In genomic region chr6:82245376-82245775, GRCh38 we compare ENCODE assay signal across 14 cellular contexts. TPM values are rescaled to one million over a fixed set of nuclear protein-coding genes. Genes with fewer than 3 reads are reported as not detected.
DNase-seq lines count a peak whose midpoint lies in the region; ATAC-seq and TF ChIP-seq lines count a peak whose summit lies in the region.
"Had no signal": no experiment of that assay in that cellular context is flagged by ENCODE, and none has a peak within 500 bp of the region (broad histone marks: within the 10 kb centered on the region; RNA-seq: fewer than 3 reads in every experiment).

No MANE protein-coding gene starts in this region.

- peaks cover 12 to 15% of the 10 kb centered on the region in 2 experiments; a peak in 3 of 4 replicates for H3K4me1 ChIP-seq in SK-N-SH (ENCODE audit: control insufficient read depth in 1 of 2, insufficient read depth in 2 of 2, low read depth in 1 of 2, low read length in 1 of 2)
- peaks cover 13 to 61% (median 44%) of the 10 kb centered on the region in 6 donors for H3K4me1 ChIP-seq in spleen

- TF ChIP-seq EP300 in SK-N-SH (IDR thresholded peaks at IDR 0.05; ENCODE audit: borderline replicate concordance in 1 of 2, low read depth in 1 of 2, low read length in 1 of 2) (no peak), neural cell (conservative IDR thresholded peaks at IDR 0.05; ENCODE audit: poor library complexity, severe bottlenecking) (no peak)

- TF ChIP-seq POLR2A in NB4 (IDR thresholded peaks at IDR 0.05; ENCODE audit: extremely low read depth, insufficient read length), result no peak
- no peak for TF ChIP-seq POLR2A in spleen (IDR thresholded peaks at IDR 0.05)

- intact Hi-C loops in spleen (cut with DNase I; ENCODE audit: low total_unique reads), result no loop called here

- peak overlapping the region; percentile 78 to 99 (median 98) for H3K4me3 Mint-ChIP-seq in brain

- peak overlapping the region; percentile 18 to 97 (median 58) for H3K27ac Mint-ChIP-seq in brain

- H3K9me3 Mint-ChIP-seq in brain, result peaks cover 4 to 17% (median 6%) of the 10 kb centered on the region in 5 experiments

- peaks cover 17% of the 10 kb centered on the region for H3F3A ChIP-seq in SK-N-SH (replicated peaks; ENCODE audit: insufficient read depth)
- H3F3A ChIP-seq in neural cell (ENCODE audit: insufficient read depth, low read length, poor library complexity, severe bottlenecking), result no peaks in the 10 kb centered on the region

- WGBS in SK-N-SH (ENCODE audit: low lambda C conversion rate), result 95% methylated on average over 4 of the region's 4 CpGs
- 93 to 99% (median 96%) methylated on average over 4 of the region's 4 CpGs for WGBS in spleen, 5 donors

- H3K79me2 ChIP-seq in SK-N-SH (ENCODE audit: insufficient read depth) (peaks cover 72% of the 10 kb centered on the region), neural cell (replicated peaks; ENCODE audit: insufficient read depth, low read length) (peaks cover 54% of the 10 kb centered on the region)

- H3K9me2 ChIP-seq in SK-N-SH (no peaks in the 10 kb centered on the region), neural cell (ENCODE audit: insufficient read depth, low read length) (no peaks in the 10 kb centered on the region)

- H3K27ac ChIP-seq in SK-N-SH (ENCODE audit: low read depth in 2 of 2, low read length in 1 of 2) (peak overlapping the region in 1 of 2 experiments; percentile 93; a peak in 1 of 4 replicates), neural cell (ENCODE audit: low read length) (no peak overlapping the region), spleen (no peak overlapping the region)
- H3K27ac ChIP-seq: foreskin keratinocyte had no signal

- TF ChIP-seq CTCF in SK-N-SH (IDR thresholded peaks at IDR 0.05), result no peak
- TF ChIP-seq CTCF in NB4 (IDR thresholded peaks at IDR 0.05; ENCODE audit: low read depth, low read length), result no peak
- no peak for TF ChIP-seq CTCF in brain (conservative IDR thresholded peaks at IDR 0.05)
- no peak for TF ChIP-seq CTCF in neural cell (IDR thresholded peaks at IDR 0.05; ENCODE audit: poor library complexity, severe bottlenecking)
- no peak for TF ChIP-seq CTCF in spleen (IDR thresholded peaks at IDR 0.05 in 8 of 11, conservative IDR thresholded peaks at IDR 0.05 in 3 of 11)

- peak overlapping the region; percentile 84 for H3K4me2 ChIP-seq in SK-N-SH
- H3K4me2 ChIP-seq in neural cell (ENCODE audit: low read length), result no peak overlapping the region

- peaks cover 56% of the 10 kb centered on the region for H3K36me3 Mint-ChIP-seq in brain

- peaks cover 64% of the 10 kb centered on the region for H3K4me1 Mint-ChIP-seq in brain

- H3K27me3 ChIP-seq in SK-N-SH (ENCODE audit: insufficient read depth) (no peaks in the 10 kb centered on the region), neural cell (ENCODE audit: insufficient read depth, low read depth, low read length) (no peaks in the 10 kb centered on the region), spleen (replicated peaks in 1 of 7) (no peaks in the 10 kb centered on the region), H7 (ENCODE audit: control insufficient read depth, insufficient read depth, low read length) (no peaks in the 10 kb centered on the region)
- H3K27me3 ChIP-seq: foreskin keratinocyte had no signal

- no peak for DNase-seq in SK-N-SH
- DNase-seq in NB4 (ENCODE audit: low read depth), result no peak
- no peak for DNase-seq in spleen
- DNase-seq in H7, result no peak
- no peak for DNase-seq in DMS53 treated with DMSO at 0.1 percent for 48 hours (lab: John Stamatoyannopoulos, UW; ENCODE audit: unreplicated experiment)
- DNase-seq: 8988T; foreskin keratinocyte; left cardiac atrium; NCI-H1694; NK-92 treated with Interleukin-12 subunit alpha and Interleukin-12 subunit beta, amount 100 ng/mL, for 24 hours; stimulated activated naive CD4-positive, alpha-beta T cell had no signal

- TF ChIP-seq RAD21 in SK-N-SH (IDR thresholded peaks at IDR 0.05; ENCODE audit: low read length) (no peak), neural cell (conservative IDR thresholded peaks at IDR 0.05) (no peak)

- no peak for ATAC-seq in SK-N-SH treated with all-trans-retinoic acid at 6 μM for 48 hours
- ATAC-seq: foreskin keratinocyte, left cardiac atrium had no signal

- H3K27me3 Mint-ChIP-seq in brain, result peaks cover 4% of the 10 kb centered on the region

- peak overlapping the region; percentile 88; a peak in 2 of 4 replicates for H3K4me3 ChIP-seq in SK-N-SH (ENCODE audit: low read depth in 2 of 2, low read length in 1 of 2)
- H3K4me3 ChIP-seq in NB4 (ENCODE audit: low read depth, low read length), result peak overlapping the region; percentile 94
- peak overlapping the region; percentile 89 for H3K4me3 ChIP-seq in neural cell (ENCODE audit: low read length)
- H3K4me3 ChIP-seq in spleen, result no peak overlapping the region
- no peak overlapping the region for H3K4me3 ChIP-seq in H7 (ENCODE audit: insufficient read depth, low read depth, low read length)

- H3K9me3 ChIP-seq in SK-N-SH (no peaks in the 10 kb centered on the region), neural cell (ENCODE audit: low read length) (no peaks in the 10 kb centered on the region), spleen (no peaks in the 10 kb centered on the region)

- peaks cover 5% of the 10 kb centered on the region; the same call in 1 of the 2 replicates for H4K20me1 ChIP-seq in SK-N-SH (ENCODE audit: insufficient read depth)
- no peaks in the 10 kb centered on the region for H4K20me1 ChIP-seq in neural cell (ENCODE audit: insufficient read depth)

- H3K9ac ChIP-seq in SK-N-SH (no peak overlapping the region), neural cell (ENCODE audit: low read length) (no peak overlapping the region)

- H3K36me3 ChIP-seq in SK-N-SH (replicated peaks in 1 of 2; ENCODE audit: control insufficient read depth in 1 of 2, insufficient read depth in 2 of 2, low read length in 1 of 2) (peaks cover 10 to 33% of the 10 kb centered on the region in 2 experiments), neural cell (ENCODE audit: insufficient read depth, low read length) (no peaks in the 10 kb centered on the region), spleen (peaks cover 0 to 4% (median 0%) of the 10 kb centered on the region in 6 donors), H7 (replicated peaks; ENCODE audit: control insufficient read depth, insufficient read depth, low read length) (no peaks in the 10 kb centered on the region; the same call in 1 of the 2 replicates)

- POLR2A ChIA-PET in SK-N-SH (lab: Yijun Ruan, JAX), result no interaction called here

- CTCF ChIA-PET in SK-N-SH (lab: Yijun Ruan, JAX), result interaction anchor here (1.7 kb wide), 1 partner anchor 821 kb away, joined by 4 read pairs; no protein-coding TSS in a partner anchor

- H2AFZ ChIP-seq in SK-N-SH (ENCODE audit: low read depth) (no peak overlapping the region), neural cell (ENCODE audit: low read depth, low read length) (no peak overlapping the region)

TF ChIP-seq in SK-N-SH, 30 proteins besides CTCF, POLR2A, EP300 and RAD21 (continues in another document):
- TF ChIP-seq USF1 (IDR thresholded peaks at IDR 0.05; ENCODE audit: borderline replicate concordance, low read depth), result no peak
- TF ChIP-seq SMC3 (IDR thresholded peaks at IDR 0.05; ENCODE audit: low read depth, low read length), result no peak
- TF ChIP-seq GATA2 (CRISPR knock-in tag; IDR thresholded peaks at IDR 0.05), result no peak
- no peak for TF ChIP-seq MXI1 (IDR thresholded peaks at IDR 0.05; ENCODE audit: low read depth, low read length)
- TF ChIP-seq GABPA (IDR thresholded peaks at IDR 0.05; ENCODE audit: low read depth), result no peak
- TF ChIP-seq FOXM1 (IDR thresholded peaks at IDR 0.05; ENCODE audit: low read depth), result no peak

TF ChIP-seq in SK-N-SH treated with all-trans-retinoic acid at 6 μM for 48 hours, 23 proteins besides CTCF, POLR2A, EP300 and RAD21:
- TF ChIP-seq OSR1 (CRISPR knock-in tag; IDR thresholded peaks at IDR 0.05), result no peak
- no peak for TF ChIP-seq ESRRG (CRISPR knock-in tag; IDR thresholded peaks at IDR 0.05)
- TF ChIP-seq RARB (CRISPR knock-in tag; IDR thresholded peaks at IDR 0.05), result no peak
TF ChIP-seq in SK-N-SH treated with all-trans-retinoic acid at 6 μM for 48 hours: peak in this region for 0.

TF ChIP-seq in neural cell, 6 proteins besides CTCF, POLR2A, EP300 and RAD21 (continues in another document):
- TF ChIP-seq SMC3 (conservative IDR thresholded peaks at IDR 0.05; ENCODE audit: poor library complexity), result no peak
- no peak for TF ChIP-seq MXI1 (conservative IDR thresholded peaks at IDR 0.05; ENCODE audit: poor library complexity, severe bottlenecking)
- no peak for TF ChIP-seq TAF1 (IDR thresholded peaks at IDR 0.05; ENCODE audit: low read depth)
- TF ChIP-seq EZH2 (IDR thresholded peaks at IDR 0.05; ENCODE audit: borderline replicate concordance, insufficient read depth, low read length, poor library complexity, severe bottlenecking), result no peak
- TF ChIP-seq REST (IDR thresholded peaks at IDR 0.05; ENCODE audit: borderline replicate concordance), result no peak

RNA-seq across cellular contexts. Expression of gene IBTK, which starts 2.2 kb away (rescaled TPM):
- polyA plus RNA-seq in SK-N-SH (2012; rRNA removed) (9.5 and 14.5 TPM in 2 replicates), brain (ENCODE audit: insufficient read depth, low read depth, low replicate concordance) (3.3 TPM), neural cell (53.6 and 64.6 TPM in 2 replicates), spleen (10 to 100 TPM; 14.6 to 16.2 (median 15.7) TPM)
- polyA plus RNA-seq in SK-N-SH (2012; cell fraction: cytosol; rRNA removed), result 15.1 and 18.5 TPM in 2 replicates
- 6.3 and 16.9 TPM in 2 replicates for polyA plus RNA-seq in SK-N-SH (2012; cell fraction: nucleus; rRNA removed)
- 104 and 109 TPM in 2 replicates for polyA minus RNA-seq in neural cell
- total RNA-seq in spleen, result 10 to 100 TPM; 23.6 to 36.6 (median 31.6) TPM
- 31.9 and 33.0 TPM in 2 replicates for total RNA-seq in H7 (2014; rRNA removed; shearing (Covaris generic))

Comparison
In these comparisons a context has a peak if more than half of its experiments do, and no peak if none do; other contexts are left out.
1. H3K4me3 ChIP-seq: peak in SK-N-SH (2 of 2), NB4 (single experiment) and neural cell (single experiment); none in spleen (0 of 8) and H7 (single experiment).